1 cellular context compared by ENCODE assay signal in the genomic region with DNA sequence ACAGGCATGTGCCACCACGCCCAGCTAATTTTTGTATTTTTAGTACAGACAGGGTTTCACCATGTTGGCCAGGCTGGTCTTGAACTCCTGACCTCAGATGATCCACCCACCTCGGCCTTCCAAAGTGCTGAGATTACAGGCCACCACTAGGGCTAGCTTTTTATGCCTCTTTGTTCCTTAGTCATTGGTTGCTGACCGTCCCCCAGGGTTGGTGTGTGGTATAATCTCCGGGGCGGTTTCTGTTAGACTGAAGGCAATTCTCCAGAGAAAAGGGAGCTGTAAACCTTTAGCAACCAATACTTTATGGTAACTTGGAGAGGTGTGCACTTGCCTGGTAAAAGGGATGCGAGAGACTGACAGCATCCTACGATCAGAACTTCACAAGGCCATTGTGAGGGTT. TPM values are rescaled to one million over a fixed set of nuclear protein-coding genes. Genes with fewer than 3 reads are reported as not detected.
"Had no signal": no experiment of that assay in that cellular context is flagged by ENCODE, and none has a peak within 500 bp of the region (broad histone marks: within the 10 kb centered on the region; RNA-seq: fewer than 3 reads in every experiment).

No MANE protein-coding gene starts in this region.

RNA-seq across cellular contexts. Expression of a gene that starts 12.6 kb away (rescaled TPM):
- total RNA-seq: HT-29 had no signal
